In the genomic region with DNA sequence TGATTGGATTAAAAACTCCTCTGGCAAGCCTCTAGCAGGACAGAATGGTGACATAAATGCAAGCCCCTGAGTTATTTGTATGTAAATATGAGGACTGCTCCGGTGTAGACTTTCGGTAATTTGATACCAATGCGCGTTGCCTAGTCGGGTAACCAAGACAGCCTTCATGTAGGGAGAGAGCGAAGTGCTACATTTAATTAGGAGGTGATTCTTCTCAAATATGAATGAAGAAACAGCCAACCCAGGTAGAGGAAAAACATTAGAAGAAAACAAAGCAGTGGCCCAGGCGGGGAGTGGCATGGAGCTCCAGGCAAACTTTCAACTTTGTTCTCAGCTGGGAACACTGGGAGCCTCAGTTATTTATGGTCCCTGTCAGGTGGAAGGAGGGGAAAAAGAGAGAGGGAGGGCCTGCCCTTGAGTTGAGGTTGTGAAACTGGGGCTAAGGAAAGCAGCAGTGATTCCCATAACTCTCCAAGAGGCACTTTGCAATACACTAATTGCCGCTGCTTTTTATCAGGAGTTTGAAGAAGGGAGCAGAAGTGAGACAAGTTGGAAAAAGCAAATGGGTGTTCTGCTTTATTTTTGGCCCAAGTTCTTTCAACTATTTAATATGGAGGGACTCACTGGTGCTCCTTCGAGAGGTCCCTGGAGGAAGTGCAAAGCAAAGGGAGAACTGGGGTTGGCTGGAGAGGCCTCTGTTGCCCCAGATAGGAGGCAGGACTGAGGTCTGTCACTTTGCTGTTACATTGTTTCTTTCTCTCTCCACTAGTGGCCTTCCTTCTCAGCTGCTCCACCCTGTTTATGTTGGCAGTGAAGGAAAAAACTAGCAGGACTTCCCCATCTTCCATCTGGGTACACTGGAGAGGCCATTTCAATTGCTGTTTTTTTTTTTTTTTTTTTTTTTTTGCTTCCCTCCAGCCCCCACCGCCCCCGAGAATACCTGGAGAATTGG, we compare ENCODE assay signal across 11 cellular contexts.
DNase-seq lines count a peak whose midpoint lies in the region; ATAC-seq and FAIRE-seq lines count a peak whose summit lies in the region.
"Had no signal": no experiment of that assay in that cellular context is flagged by ENCODE, and none has a peak within 500 bp of the region (broad histone marks: within the 10 kb centered on the region; RNA-seq: fewer than 3 reads in every experiment).

No MANE protein-coding gene starts in this region.

- H3K27ac ChIP-seq in HUES64 (ENCODE audit: low read depth, low read length) (peak overlapping the region; percentile 90), small intestine (ENCODE audit: low read depth in 1 of 2, low read length in 1 of 2) (peak overlapping the region; percentile 71 to 73)

- no peak for FAIRE-seq in small intestine (lab: Jason Lieb, UNC)

- DNase-seq in SHP77 treated with DMSO at 0.1 percent for 48 hours (lab: John Stamatoyannopoulos, UW) (peak; percentile 0), small intestine (peak; percentile 95), OCI-M2 (lab: John Stamatoyannopoulos, UW; ENCODE audit: unreplicated experiment) (no peak)
- no peak for DNase-seq in activated CD8-positive, alpha-beta memory T cell treated with anti-CD3 and anti-CD28 coated beads for 24 hours
- DNase-seq: activated T-cell treated with anti-CD3 and anti-CD28 coated beads, Interleukin-2, amount 50 U/mL, for 48 hours; stimulated activated naive CD4-positive, alpha-beta T cell treated with Interleukin-2 at 50 U/mL for 16 hours had no signal

- ATAC-seq in GM21717 (IDR thresholded peaks at IDR 0.05; ENCODE audit: unreplicated experiment) (no peak), HG02623 (IDR thresholded peaks at IDR 0.05; ENCODE audit: unreplicated experiment) (no peak)

- 18% methylated on average over 11 of the region's 11 CpGs for WGBS in HUES64
- WGBS in small intestine, 3 donors: 30 to 52% (median 48%) methylated on average over 11 of the region's 11 CpGs

- H3K4me1 ChIP-seq in HUES64 (ENCODE audit: insufficient read depth, low read length): peaks cover 39% of the 10 kb centered on the region
- H3K4me1 ChIP-seq in small intestine (ENCODE audit: control insufficient read depth in 2 of 2, insufficient read depth in 1 of 2, low read depth in 1 of 2, low read length in 1 of 2): peaks cover 0 to 4% of the 10 kb centered on the region in 2 donors

- peak overlapping the region; percentile 69 for H3K4me3 ChIP-seq in HUES64 (ENCODE audit: low read length)
- peak overlapping the region; percentile 88 for H3K4me3 ChIP-seq in iPS-11a (ENCODE audit: low read depth, low read length)
- peak overlapping the region in 1 of 2 donors; percentile 32 for H3K4me3 ChIP-seq in small intestine (ENCODE audit: low read depth in 1 of 2, low read length in 2 of 2)
- H3K4me3 ChIP-seq: lung had no signal

- H3K36me3 ChIP-seq in HUES64 (ENCODE audit: insufficient read depth, low read length) (no peaks in the 10 kb centered on the region), small intestine (ENCODE audit: control insufficient read depth in 2 of 2, insufficient read depth in 2 of 2, low read length in 2 of 2) (no peaks in the 10 kb centered on the region)

- no peaks in the 10 kb centered on the region for H3K27me3 ChIP-seq in HUES64 (ENCODE audit: insufficient read depth, low read length)
- H3K27me3 ChIP-seq in small intestine (ENCODE audit: control insufficient read depth in 2 of 2, insufficient read depth in 2 of 2, low read length in 2 of 2): no peaks in the 10 kb centered on the region

- H3K9me3 ChIP-seq in HUES64 (ENCODE audit: insufficient read depth, low read depth, low read length) (no peaks in the 10 kb centered on the region), small intestine (ENCODE audit: control insufficient read depth, low read depth) (no peaks in the 10 kb centered on the region)

- peak overlapping the region; percentile 78 for H3K9ac ChIP-seq in HUES64 (ENCODE audit: low read depth, low read length)

Comparison
In these comparisons a context has a peak if more than half of its experiments do, and no peak if none do; other contexts are left out.
1. DNase-seq: peak in SHP77 treated with DMSO at 0.1 percent for 48 hours (single experiment) and small intestine (single experiment); none in activated CD8-positive, alpha-beta memory T cell treated with anti-CD3 and anti-CD28 coated beads for 24 hours (single experiment) and OCI-M2 (single experiment).